ENCODE assay signal across 20 cellular contexts in genomic region chr21:31893841-31894240, GRCh38. TPM values are rescaled to one million over a fixed set of nuclear protein-coding genes. Genes with fewer than 3 reads are reported as not detected.
DNase-seq lines count a peak whose midpoint lies in the region; ATAC-seq, FAIRE-seq and TF ChIP-seq lines count a peak whose summit lies in the region.
"Had no signal": no experiment of that assay in that cellular context is flagged by ENCODE, and none has a peak within 500 bp of the region (broad histone marks: within the 10 kb centered on the region; RNA-seq: fewer than 3 reads in every experiment).

No MANE protein-coding gene starts in this region.

- H3K79me2 ChIP-seq in H1 (ENCODE audit: control insufficient read depth in 1 of 2, insufficient read depth in 2 of 2, low read length in 2 of 2): peaks cover 0 to 10% of the 10 kb centered on the region in 2 experiments; a peak in 1 of 4 replicates

- H3K4me1 ChIP-seq in cardiac muscle cell (ENCODE audit: low read depth) (peaks cover 31% of the 10 kb centered on the region), H1 (replicated peaks in 1 of 4; ENCODE audit: control insufficient read depth in 3 of 4, insufficient read depth in 4 of 4, low read length in 3 of 4) (peaks cover 10 to 28% (median 24%) of the 10 kb centered on the region in 4 experiments)

- peaks cover 92% of the 10 kb centered on the region for H3K4me1 Mint-ChIP-seq in nephron progenitor cell
- H3K4me1 Mint-ChIP-seq in type B pancreatic cell (ENCODE audit: unreplicated experiment): peaks cover 53% of the 10 kb centered on the region

- H3K79me1 ChIP-seq in H1 (ENCODE audit: low read depth, low read length): peaks cover 4% of the 10 kb centered on the region; the same call in 1 of the 2 replicates

- H3K9me3 Mint-ChIP-seq in nephron progenitor cell (no peaks in the 10 kb centered on the region), type B pancreatic cell (no peaks in the 10 kb centered on the region)
- H3K9me3 Mint-ChIP-seq: CD8-positive, alpha-beta memory T cell had no signal

- no peak for TF ChIP-seq RAD21 in H1 (IDR thresholded peaks at IDR 0.05 in 1 of 2, conservative IDR thresholded peaks at IDR 0.05 in 1 of 2; ENCODE audit: low read depth in 2 of 2, low read length in 2 of 2)

- H3K56ac ChIP-seq in H1 (replicated peaks; ENCODE audit: insufficient read length, low read depth, low read length): no peak overlapping the region

- H3K14ac ChIP-seq in H1 (ENCODE audit: insufficient read length): no peak overlapping the region

- H3K23ac ChIP-seq in H1 (ENCODE audit: insufficient read length): no peak overlapping the region

- H3K18ac ChIP-seq in H1 (ENCODE audit: extremely low read depth, low read length): no peak overlapping the region

- H3K27me3 ChIP-seq in cardiac muscle cell (no peaks in the 10 kb centered on the region), H1 (replicated peaks in 1 of 4; ENCODE audit: control insufficient read depth in 3 of 4, extremely low read depth in 1 of 4, insufficient read depth in 3 of 4, low read length in 3 of 4) (no peaks in the 10 kb centered on the region)
- H3K27me3 ChIP-seq: BLaER1 treated with 17β-estradiol and CSF1 and Interleukin-3, amounts not matched to agents 10 nM and 100 nM had no signal

- H3K27me3 Mint-ChIP-seq in nephron progenitor cell (ENCODE audit: low read depth, poor library complexity) (no peaks in the 10 kb centered on the region), type B pancreatic cell (no peaks in the 10 kb centered on the region)

- H3K23me2 ChIP-seq in H1 (ENCODE audit: low read depth, low read length): no peaks in the 10 kb centered on the region

- no peak for TF ChIP-seq POLR2A in H1 (IDR thresholded peaks at IDR 0.05; ENCODE audit: control extremely low read depth in 1 of 2, low read depth in 2 of 2, low read length in 2 of 2)

- CTCF ChIA-PET in H1 (lab: Charles Lee; ENCODE audit: partially characterized antibody): interaction anchor here (1.0 to 5.7 kb wide), 7 partner anchors 14 to 108 kb away, joined by 3 to 42 read pairs (median 4); partner anchors contain the start of gene HUNK

- H4K5ac ChIP-seq in H1 (ENCODE audit: insufficient read length, low read depth, low read length): no peak overlapping the region

- H4K8ac ChIP-seq in H1 (ENCODE audit: extremely low read depth, insufficient read depth, low read length): no peak overlapping the region

- peak overlapping the region; percentile 75; the same call in 1 of the 2 replicates for H2BK20ac ChIP-seq in H1 (ENCODE audit: low read length)

- no peak for TF ChIP-seq EP300 in H1 (IDR thresholded peaks at IDR 0.05; ENCODE audit: borderline replicate concordance in 1 of 2, low read depth in 2 of 2, low read length in 2 of 2)

- ATAC-seq in left ventricle myocardium superior: no peak
- ATAC-seq in HG03342 (IDR thresholded peaks at IDR 0.05; ENCODE audit: unreplicated experiment): no peak

- 0 out of 2 replicates have a peak overlapping the region, but pooled peaks have one; percentile 83 for H2AK5ac ChIP-seq in H1 (ENCODE audit: low read depth, low read length)

- intact Hi-C loops in left ventricle myocardium superior (cut with micrococcal nuclease): no loop called here

- WGBS in H1 (ENCODE audit: extremely low coverage in 1 of 2, insufficient coverage in 1 of 2, insufficient read length in 1 of 2, insufficient replicate concordance in 2 of 2, low coverage in 1 of 2, low lambda C conversion rate in 2 of 2, missing lambda C conversion rate in 1 of 2), 2 experiments: 96% methylated on average over 5 of the region's 5 CpGs; no CpG with 5 or more reads in 1 of the 2 experiments

- no peak overlapping the region for H4K91ac ChIP-seq in H1 (replicated peaks; ENCODE audit: insufficient read length, low read length)

- no peak for DNase-seq in cardiac muscle cell (ENCODE audit: low read depth in 1 of 2, low spot score in 1 of 2)
- no peak for DNase-seq in left ventricle myocardium superior
- DNase-seq in H1 (ENCODE audit: low read depth in 1 of 2, low spot score in 2 of 2): no peak
- no peak for DNase-seq in nephron progenitor cell
- no peak for DNase-seq in type B pancreatic cell (ENCODE audit: extremely low spot score, unreplicated experiment)
- no peak for DNase-seq in GM13977 (ENCODE audit: low spot score)
- no peak for DNase-seq in NCI-H187 treated with DMSO at 0.1 percent for 48 hours (lab: John Stamatoyannopoulos, UW)
- DNase-seq: 8988T; CD8-positive, alpha-beta memory T cell; DMS79; KG1; NCI-H1092; NCI-H1694; NCI-H2107; NCI-H524; PC-9 had no signal

- H3K4me2 ChIP-seq in H1 (ENCODE audit: insufficient read depth in 1 of 2, low read depth in 2 of 2, low read length in 2 of 2): no peak overlapping the region; a peak in 1 of 4 replicates
- H3K4me2 ChIP-seq: BLaER1 treated with 17β-estradiol and CSF1 and Interleukin-3, amounts not matched to agents 10 nM and 100 nM; PC-9; SK-N-SH had no signal

- H4K20me1 ChIP-seq in H1 (replicated peaks in 1 of 2; ENCODE audit: control insufficient read depth in 1 of 2, insufficient read depth in 2 of 2, low read length in 2 of 2): no peaks in the 10 kb centered on the region
- H4K20me1 ChIP-seq: BLaER1 treated with 17β-estradiol and CSF1 and Interleukin-3, amounts not matched to agents 10 nM and 100 nM had no signal

- H3K36me3 Mint-ChIP-seq in nephron progenitor cell (ENCODE audit: low read depth) (peaks cover 14% of the 10 kb centered on the region), type B pancreatic cell (peaks cover 15% of the 10 kb centered on the region)
- H3K36me3 Mint-ChIP-seq: CD8-positive, alpha-beta memory T cell had no signal

- H3K36me3 ChIP-seq in cardiac muscle cell (no peaks in the 10 kb centered on the region), H1 (ENCODE audit: control insufficient read depth in 2 of 4, insufficient read depth in 4 of 4, low read length in 3 of 4) (no peaks in the 10 kb centered on the region)
- H3K36me3 ChIP-seq: BLaER1 treated with 17β-estradiol and CSF1 and Interleukin-3, amounts not matched to agents 10 nM and 100 nM had no signal

- POLR2A ChIA-PET in H1 (lab: Charles Lee; ENCODE audit: partially characterized antibody): interaction anchor here (0.6 to 1.0 kb wide), 2 partner anchors 34 to 1595 kb away, joined by 3 read pairs; no protein-coding TSS in a partner anchor

- H2BK5ac ChIP-seq in H1 (ENCODE audit: low read depth, low read length): peak overlapping the region; percentile 84; the same call in 1 of the 2 replicates

- 0 out of 2 replicates have a peak overlapping the region, but pooled peaks have one; percentile 87 for H2BK12ac ChIP-seq in H1 (ENCODE audit: low read depth, low read length)

- no peak overlapping the region for H2BK15ac ChIP-seq in H1 (ENCODE audit: low read length)

- no peaks in the 10 kb centered on the region for H3K9me3 ChIP-seq in cardiac muscle cell (ENCODE audit: low read depth)
- H3K9me3 ChIP-seq in H1 (ENCODE audit: insufficient read depth in 2 of 2, low read depth in 1 of 2, low read length in 1 of 2): no peaks in the 10 kb centered on the region
- H3K9me3 ChIP-seq: SK-N-SH had no signal

- H3K27ac Mint-ChIP-seq in nephron progenitor cell (peak overlapping the region; percentile 97), type B pancreatic cell (peak overlapping the region; percentile 63)
- H3K27ac Mint-ChIP-seq: CD8-positive, alpha-beta memory T cell had no signal

- in situ Hi-C loops in GM13977 (cut with MboI; ENCODE audit: low pct_unique_long_range_greater_than_20kb, low sequenced_read_pairs, unreplicated experiment): no loop called here

- H2BK120ac ChIP-seq in H1 (replicated peaks; ENCODE audit: low read depth, low read length): no peak overlapping the region

- no peak overlapping the region for H3K9ac ChIP-seq in H1 (replicated peaks in 1 of 4; ENCODE audit: extremely low read depth in 1 of 4, low read depth in 3 of 4, low read length in 3 of 4)
- H3K9ac ChIP-seq: BLaER1 treated with 17β-estradiol and CSF1 and Interleukin-3, amounts not matched to agents 10 nM and 100 nM; SK-N-SH had no signal

- H2AFZ ChIP-seq in H1 (ENCODE audit: low read length): no peak overlapping the region
- H2AFZ ChIP-seq: PC-9 had no signal

- no peak for FAIRE-seq in H1 (lab: Jason Lieb, UNC)
- FAIRE-seq: D721Med had no signal

- no peak overlapping the region for H3K4me3 ChIP-seq in cardiac muscle cell
- H3K4me3 ChIP-seq in H1 (ENCODE audit: extremely low read depth in 1 of 4, insufficient read depth in 2 of 4, low read depth in 3 of 4, low read length in 4 of 4): no peak overlapping the region
- H3K4me3 ChIP-seq: BLaER1 treated with 17β-estradiol and CSF1 and Interleukin-3, amounts not matched to agents 10 nM and 100 nM; PC-9 had no signal

- H3K4me3 Mint-ChIP-seq in nephron progenitor cell (peak overlapping the region; percentile 56), type B pancreatic cell (peak overlapping the region; percentile 51)
- H3K4me3 Mint-ChIP-seq: CD8-positive, alpha-beta memory T cell had no signal

- H3K27ac ChIP-seq in cardiac muscle cell (peak overlapping the region; percentile 46), H1 (ENCODE audit: low read depth, low read length) (no peak overlapping the region)
- H3K27ac ChIP-seq: BLaER1 treated with 17β-estradiol and CSF1 and Interleukin-3, amounts not matched to agents 10 nM and 100 nM; PC-9 had no signal

- no peak overlapping the region for H3K4ac ChIP-seq in H1 (replicated peaks; ENCODE audit: insufficient read length, low read depth, low read length)

- TF ChIP-seq CTCF in cardiac muscle cell (IDR thresholded peaks at IDR 0.05; ENCODE audit: low read depth, low read length) (no peak), H1 (IDR thresholded peaks at IDR 0.05; ENCODE audit: control extremely low read depth in 1 of 3, insufficient read depth in 1 of 3, low read depth in 1 of 3, low read length in 3 of 3) (no peak), nephron progenitor cell (IDR thresholded peaks at IDR 0.05) (no peak), type B pancreatic cell (conservative IDR thresholded peaks at IDR 0.05) (no peak), GM13977 (IDR thresholded peaks at IDR 0.05; ENCODE audit: extremely low read depth, insufficient read depth, missing control alignments) (no peak)

TF ChIP-seq in H1, 55 proteins besides CTCF, POLR2A, EP300 and RAD21 (continues in another document):
- TF ChIP-seq CTBP2 (IDR thresholded peaks at IDR 0.05; ENCODE audit: borderline replicate concordance, insufficient read depth, insufficient read length, low read length): no peak

RNA-seq across cellular contexts. Expression of gene HUNK, which starts 21.0 kb away (rescaled TPM):
- total RNA-seq in cardiac muscle cell (6.7 and 8.0 TPM in 2 replicates), left ventricle myocardium superior (0.40 TPM), type B pancreatic cell (ENCODE audit: low replicate concordance) (11.3 and 44.0 TPM in 2 replicates)
- polyA plus RNA-seq in cardiac muscle cell (9.2 and 13.2 TPM in 2 replicates), H1 (2011; rRNA removed) (1.9 and 2.6 TPM in 2 replicates)
- 10.2 and 16.7 TPM in 2 replicates for total RNA-seq in H1 (2021; fragmentation: NEBNext Ultra II Directional; extraction: Animal tissue kit (Norgen Biotek cat#: 25700))
- polyA plus RNA-seq in H1 (2011; cell fraction: cytosol; rRNA removed): 3.1 TPM
- polyA plus RNA-seq in H1 (2011; cell fraction: nucleus; rRNA removed): 3.9 TPM
- polyA plus RNA-seq in H1 (2012, experiment 1 of 2): 3.4 to 5.2 TPM (median 4.6 TPM) in 4 replicates
- 1.9 TPM for polyA plus RNA-seq in H1 (2012, experiment 2 of 2)
- polyA plus RNA-seq in H1 (2013, experiment 1 of 2): 3.2 TPM
- polyA plus RNA-seq in H1 (2013, experiment 2 of 2): 3.0 TPM
- 4.3 and 6.1 TPM in 2 replicates for polyA minus RNA-seq in H1 (2011; rRNA and poly(A)+ RNA removed)
- polyA minus RNA-seq in H1 (2011; cell fraction: cytosol; rRNA and poly(A)+ RNA removed): 3.5 TPM
- 3.7 TPM for polyA minus RNA-seq in H1 (2011; cell fraction: nucleus; rRNA and poly(A)+ RNA removed)
- total RNA-seq: PC-9 had no signal
